In the genomic region with DNA sequence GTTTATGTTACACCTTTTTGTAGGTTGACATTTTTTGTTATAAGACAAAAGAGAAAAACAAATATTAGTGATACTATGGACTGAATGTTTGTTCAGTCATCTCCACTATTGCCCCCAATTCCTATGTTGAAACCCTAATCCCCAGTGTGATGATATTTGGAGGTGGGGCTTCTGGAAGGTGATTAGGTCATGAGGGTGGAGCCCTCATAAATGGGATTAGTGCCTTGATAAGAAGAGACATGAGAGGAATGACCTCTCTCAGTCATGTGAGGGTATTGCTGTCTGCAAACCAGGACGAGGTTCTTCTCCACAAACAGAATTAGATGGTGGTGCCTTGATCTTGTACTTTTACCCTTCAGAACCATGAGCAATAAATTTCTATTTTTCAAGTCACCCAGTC, we compare ENCODE assay signal across 23 cellular contexts.
"Had no signal": no experiment of that assay in that cellular context is flagged by ENCODE, and none has a peak within 500 bp of the region (broad histone marks: within the 10 kb centered on the region; RNA-seq: fewer than 3 reads in every experiment).

No MANE protein-coding gene starts in this region.

- H3K4me1 ChIP-seq: colonic mucosa, esophagus squamous epithelium, gastroesophageal sphincter, heart left ventricle, left lung, lower lobe of right lung had no signal

- FAIRE-seq: endometrium, frontal cortex, islet of Langerhans, keratinocyte had no signal

- DNase-seq: colonic mucosa; cortex of kidney; effector CD8-positive, alpha-beta T cell; effector memory CD8-positive, alpha-beta T cell; endodermal cell; esophagus squamous epithelium; foreskin keratinocyte; heart left ventricle; hippocampal formation; left cardiac atrium; left lung; left ventricle myocardium superior; lower lobe of right lung; mesenchymal stem cell; mucosa of descending colon; naive B cell had no signal

- H3K9me3 ChIP-seq: colonic mucosa, esophagus squamous epithelium, gastroesophageal sphincter, heart left ventricle, left lung, lower lobe of right lung, mucosa of descending colon had no signal

- H3K27ac ChIP-seq: colonic mucosa, epithelial cell of prostate, esophagus squamous epithelium, foreskin keratinocyte, gastroesophageal sphincter, heart left ventricle, left lung, lower lobe of right lung had no signal

- H3K4me3 ChIP-seq: colonic mucosa, esophagus squamous epithelium, gastroesophageal sphincter, heart left ventricle, left lung, lower lobe of right lung, mucosa of descending colon had no signal

- H3K36me3 ChIP-seq: colonic mucosa, esophagus squamous epithelium, gastroesophageal sphincter, heart left ventricle, left lung, lower lobe of right lung had no signal

- ATAC-seq: effector memory CD8-positive, alpha-beta T cell; esophagus mucosa; foreskin keratinocyte; gastroesophageal sphincter; left cardiac atrium; left lung; left ventricle myocardium superior; lower lobe of right lung; mucosa of descending colon had no signal

- H3K27me3 ChIP-seq: colonic mucosa, esophagus squamous epithelium, foreskin keratinocyte, gastroesophageal sphincter, heart left ventricle, left lung had no signal
